Comparison of ENCODE assay signal across 8 cellular contexts in genomic region chr21:5154641-5154982, GRCh38.
DNase-seq lines count a peak whose midpoint lies in the region; ATAC-seq and TF ChIP-seq lines count a peak whose summit lies in the region.
"Not testable (repeated sequence)": the region's sequence is repeated elsewhere in the genome, so short reads cannot be mapped to it uniquely, and the experiment has no call there.

No MANE protein-coding gene starts in this region.

- intact Hi-C loops in Right ventricle myocardium inferior (cut with DNase I): not testable (repeated sequence)

- H3K9me3 ChIP-seq in adipocyte (ENCODE audit: control insufficient read depth, low read length); neutrophil: not testable (repeated sequence)

- not testable (repeated sequence) for H3K9ac ChIP-seq in adipocyte (ENCODE audit: low read length)

- not testable (repeated sequence) for TF ChIP-seq CTCF in WI38 (IDR thresholded peaks at IDR 0.05; ENCODE audit: low read depth, low read length)
- peak; percentile 17 for TF ChIP-seq CTCF in neutrophil (IDR thresholded peaks at IDR 0.05)

- not testable (repeated sequence) for H3K27me3 ChIP-seq in adipocyte (replicated peaks; ENCODE audit: control insufficient read depth, insufficient read depth, low read length); neutrophil

- in situ Hi-C loops in Caki2 (cut with HindIII; ENCODE audit: low pct_unique_long_range_greater_than_20kb, low sequenced_read_pairs): not testable (repeated sequence)

- not testable (repeated sequence) for H3K36me3 ChIP-seq in adipocyte (ENCODE audit: control insufficient read depth, insufficient read depth, low read length, severe bottlenecking); neutrophil

- H3K4me1 ChIP-seq in adipocyte (ENCODE audit: control insufficient read depth, insufficient read depth, low read length); neutrophil (ENCODE audit: control insufficient read depth in 1 of 2, insufficient read depth in 1 of 2, low read depth in 1 of 2, low read length in 1 of 2): not testable (repeated sequence)

- ATAC-seq in GM21717 (IDR thresholded peaks at IDR 0.05; ENCODE audit: unreplicated experiment) (peak; percentile 95), HG03460 (IDR thresholded peaks at IDR 0.05; ENCODE audit: unreplicated experiment) (peak; percentile 94), Right ventricle myocardium inferior (peak; percentile 100)

- H3K27ac ChIP-seq in neutrophil: peak overlapping the region; percentile 33

- H3K4me3 ChIP-seq in WI38 (ENCODE audit: low read depth, low read length) (peak overlapping the region; percentile 46), neutrophil (ENCODE audit: low read depth in 1 of 2, low read length in 1 of 2) (peak overlapping the region in 1 of 2 experiments; percentile 56)
- H3K4me3 ChIP-seq in adipocyte (ENCODE audit: low read length): not testable (repeated sequence)

- peak; percentile 82 for DNase-seq in Caki2 (ENCODE audit: low read depth)
- DNase-seq in adipocyte (ENCODE audit: low read depth): peak; percentile 87
- DNase-seq in Right ventricle myocardium inferior (ENCODE audit: missing footprints): peak; percentile 90
- peak; percentile 64 to 73 for DNase-seq in stimulated activated CD8-positive, alpha-beta memory T cell treated with anti-CD3 and anti-CD28 coated beads, Interleukin-2, amount 100 ng/mL, for 1 hour (ENCODE audit: low read depth in 2 of 2)
